Comparison of ENCODE assay signal across 8 cellular contexts in genomic region chr6:26026833-26027490, GRCh38.
DNase-seq lines count a peak whose midpoint lies in the region; ATAC-seq, FAIRE-seq and TF ChIP-seq lines count a peak whose summit lies in the region.

No MANE protein-coding gene starts in this region.

- H3K4me3 Mint-ChIP-seq in T-cell = peak overlapping the region; percentile 82 to 93 (median 92)

- POLR2A ChIA-PET in T-cell (lab: Charles Lee) = interaction anchor here (0.7 to 15.4 kb wide), 38 partner anchors 10 to 1866 kb away, joined by 3 to 682 read pairs (median 5); partner anchors contain the start of gene TRIM38 (in 1 of the 2)

- peak overlapping the region; percentile 91 to 99 (median 96) for H3K27ac ChIP-seq in adrenal gland
- H3K27ac ChIP-seq in left ventricle myocardium inferior (replicated peaks) = peak overlapping the region; percentile 93
- H3K27ac ChIP-seq in psoas muscle = peak overlapping the region; percentile 83

- DNase-seq in GM12891 (ENCODE audit: insufficient read length, low spot score) (no peak), NCI-H146 treated with DMSO at 0.1 percent for 48 hours (lab: John Stamatoyannopoulos, UW; ENCODE audit: unreplicated experiment) (peak; percentile 95), T-cell (peak; percentile 80 to 96 (median 89)), adrenal gland (peak; percentile 93 to 98 (median 95)), left ventricle myocardium inferior (peak; percentile 86), psoas muscle (peak; percentile 86 to 89), epidermal melanocyte (ENCODE audit: insufficient read length, low spot score) (no peak)

- FAIRE-seq in GM12891 (lab: Jason Lieb, UNC) = peak; percentile 97

- H3K36me3 ChIP-seq in adrenal gland (replicated peaks in 1 of 2) (no peaks in the 10 kb centered on the region), left ventricle myocardium inferior (no peaks in the 10 kb centered on the region), psoas muscle (ENCODE audit: insufficient read depth in 1 of 2, low read depth in 1 of 2) (no peaks in the 10 kb centered on the region)

- H3K27ac Mint-ChIP-seq in T-cell = peak overlapping the region; percentile 93 to 99

- TF ChIP-seq CTCF in adrenal gland (IDR thresholded peaks at IDR 0.05) (no peak), left ventricle myocardium inferior (IDR thresholded peaks at IDR 0.05; ENCODE audit: borderline replicate concordance) (no peak), psoas muscle (IDR thresholded peaks at IDR 0.05) (no peak)

- H3K36me3 Mint-ChIP-seq in T-cell = no peaks in the 10 kb centered on the region

- peaks cover 45 to 56% (median 47%) of the 10 kb centered on the region in 3 donors for H3K4me1 Mint-ChIP-seq in T-cell

- peaks cover 0 to 25% of the 10 kb centered on the region in 2 donors for H3K4me1 ChIP-seq in adrenal gland (replicated peaks in 1 of 2)
- peaks cover 45% of the 10 kb centered on the region for H3K4me1 ChIP-seq in left ventricle myocardium inferior
- peaks cover 9% of the 10 kb centered on the region for H3K4me1 ChIP-seq in psoas muscle

- TF ChIP-seq POLR2A in GM12891 (IDR thresholded peaks at IDR 0.05; ENCODE audit: low read depth, low read length) (peak; percentile 98), adrenal gland (IDR thresholded peaks at IDR 0.05) (peak; percentile 99 to 100)

- intact Hi-C loops in adrenal gland (cut with DNase I) (no loop called here), left ventricle myocardium inferior (cut with micrococcal nuclease) (no loop called here), psoas muscle (cut with DNase I) (loop anchor here in 1 of 2 donors (10.0 kb wide), 2 partner anchors 508 to 1108 kb away; partner anchors contain the start of gene HMGN4)

- peak overlapping the region; percentile 6 to 76 (median 36) for H3K4me3 ChIP-seq in adrenal gland
- H3K4me3 ChIP-seq in left ventricle myocardium inferior = peak overlapping the region; percentile 73
- H3K4me3 ChIP-seq in psoas muscle = peak overlapping the region; percentile 68

- H3K9me3 ChIP-seq in adrenal gland (replicated peaks in 1 of 3) (no peaks in the 10 kb centered on the region), left ventricle myocardium inferior (replicated peaks) (no peaks in the 10 kb centered on the region), psoas muscle (no peaks in the 10 kb centered on the region)

- 0 to 1% (median 0%) methylated on average over 37 to 44 of the region's 44 CpGs for WGBS in adrenal gland, 4 donors
- 0 to 1% (median 1%) methylated on average over 44 of the region's 44 CpGs for WGBS in psoas muscle, 3 donors

- peak; percentile 42 for ATAC-seq in HG02852 (IDR thresholded peaks at IDR 0.05; ENCODE audit: unreplicated experiment)
- peak; percentile 70 to 80 (median 74) for ATAC-seq in T-cell (replicated peaks in 1 of 4)
- ATAC-seq in psoas muscle = peak; percentile 61 to 72 (median 66)

- H3K27me3 ChIP-seq in adrenal gland (no peaks in the 10 kb centered on the region), left ventricle myocardium inferior (ENCODE audit: low read depth) (no peaks in the 10 kb centered on the region), psoas muscle (ENCODE audit: insufficient read depth in 3 of 3, low read length in 2 of 3) (peaks cover 0 to 38% (median 2%) of the 10 kb centered on the region in 3 donors)

- peaks cover 0 to 2% of the 10 kb centered on the region in 2 donors for H3K27me3 Mint-ChIP-seq in T-cell

- CTCF ChIA-PET in T-cell (lab: Charles Lee) = interaction anchor here (0.6 to 3.8 kb wide), 27 partner anchors 9 to 545 kb away, joined by 3 to 76 read pairs (median 5); partner anchors contain the start of gene HFE (in 1 of the 2)

- H3K9me3 Mint-ChIP-seq in T-cell = no peaks in the 10 kb centered on the region

TF ChIP-seq in GM12891, 5 proteins besides CTCF, POLR2A, EP300 and RAD21:
- TF ChIP-seq TAF1 (IDR thresholded peaks at IDR 0.05; ENCODE audit: low read depth, low read length) (peak; percentile 82), SPI1 (IDR thresholded peaks at IDR 0.05; ENCODE audit: low read depth, low read length) (no peak), POU2F2 (IDR thresholded peaks at IDR 0.05; ENCODE audit: low read depth, low read length) (peak; percentile 79), POLR2AphosphoS5 (IDR thresholded peaks at IDR 0.05; ENCODE audit: low read depth, low read length) (peak; percentile 99)

Comparison
In these comparisons a context has a peak if more than half of its experiments do, and no peak if none do; other contexts are left out.
1. DNase-seq: peak in NCI-H146 treated with DMSO at 0.1 percent for 48 hours (single experiment), T-cell (34 of 34), adrenal gland (7 of 7), left ventricle myocardium inferior (single experiment) and psoas muscle (2 of 2); none in GM12891 (single experiment) and epidermal melanocyte (single experiment).
2. Peak in every context shown above with its lines, with median percentiles within 50 percentile points of each other: ATAC-seq, H3K27ac ChIP-seq and H3K4me3 ChIP-seq.